In the genomic region with DNA sequence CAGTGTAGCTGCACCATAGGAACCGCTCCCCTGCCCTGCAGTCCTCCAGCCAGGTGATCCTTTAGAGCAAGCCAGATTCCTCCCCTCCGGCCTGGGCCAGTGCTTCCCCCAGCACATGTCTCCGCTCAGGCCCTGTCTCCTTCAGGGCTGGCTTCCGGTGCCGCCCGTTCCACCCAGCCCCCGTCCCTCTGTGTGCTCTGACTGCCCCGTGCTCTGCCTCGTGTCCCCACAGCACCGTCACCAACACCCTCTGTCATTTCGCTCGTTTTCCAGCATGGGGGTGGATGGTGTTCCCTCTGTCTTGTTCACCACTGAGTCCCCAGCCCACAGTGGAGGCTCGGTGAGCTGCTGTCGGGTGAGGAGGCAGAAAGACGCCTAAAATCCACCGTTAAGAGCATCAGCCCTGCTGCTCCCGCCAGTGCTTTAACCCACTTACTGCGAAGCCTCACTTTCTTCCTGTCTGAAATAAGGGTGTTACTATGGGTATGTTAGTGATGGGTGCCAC, we compare ENCODE assay signal across 1 cellular context.
TF ChIP-seq lines count a peak whose summit lies in the region.

No MANE protein-coding gene starts in this region.

TF ChIP-seq in K562, 482 proteins besides CTCF, POLR2A, EP300 and RAD21 (continued from another document):
- TF ChIP-seq, protein P1, sequence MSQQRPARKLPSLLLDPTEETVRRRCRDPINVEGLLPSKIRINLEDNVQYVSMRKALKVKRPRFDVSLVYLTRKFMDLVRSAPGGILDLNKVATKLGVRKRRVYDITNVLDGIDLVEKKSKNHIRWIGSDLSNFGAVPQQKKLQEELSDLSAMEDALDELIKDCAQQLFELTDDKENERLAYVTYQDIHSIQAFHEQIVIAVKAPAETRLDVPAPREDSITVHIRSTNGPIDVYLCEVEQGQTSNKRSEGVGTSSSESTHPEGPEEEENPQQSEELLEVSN (IDR thresholded peaks at IDR 0.05; ENCODE audit: borderline replicate concordance in 1 of 2, extremely low read depth in 1 of 2, insufficient read depth in 1 of 2, insufficient read length in 1 of 2, low read depth in 1 of 2, low read length in 1 of 2, poor library complexity in 1 of 2, severe bottlenecking in 1 of 2): peak in 1 of 2 experiments; percentile 54
TF ChIP-seq in K562: peak in this region for 6.
